In genomic region chr4:32003548-32003947, GRCh38 we compare ENCODE assay signal across 3 cellular contexts.
TF ChIP-seq lines count a peak whose summit lies in the region.

No MANE protein-coding gene starts in this region.

TF ChIP-seq in HCT116, 20 proteins besides CTCF, POLR2A, EP300 and RAD21:
- TF ChIP-seq ELF1 (IDR thresholded peaks at IDR 0.05; ENCODE audit: borderline replicate concordance, low read depth) (no peak), MAX (IDR thresholded peaks at IDR 0.05) (no peak), SIN3A (IDR thresholded peaks at IDR 0.05; ENCODE audit: low read depth) (no peak), TCF7L2 (IDR thresholded peaks at IDR 0.05; ENCODE audit: borderline replicate concordance, extremely low read depth, insufficient read depth, insufficient read length) (no peak), ATF3 (IDR thresholded peaks at IDR 0.05) (no peak)

TF ChIP-seq in H1, 55 proteins besides CTCF, POLR2A, EP300 and RAD21:
- no peak for TF ChIP-seq BCL11A (IDR thresholded peaks at IDR 0.05; ENCODE audit: low read depth in 2 of 2, low read length in 2 of 2)
- TF ChIP-seq FOSL1 (IDR thresholded peaks at IDR 0.05; ENCODE audit: insufficient read depth, low read depth, low read length): no peak
- no peak for TF ChIP-seq BACH1 (IDR thresholded peaks at IDR 0.05; ENCODE audit: low read length)
- TF ChIP-seq JUND (IDR thresholded peaks at IDR 0.05; ENCODE audit: low read length): no peak
- no peak for TF ChIP-seq CREB1 (IDR thresholded peaks at IDR 0.05)
- TF ChIP-seq POLR2AphosphoS5 (IDR thresholded peaks at IDR 0.05; ENCODE audit: low read depth, low read length): no peak
TF ChIP-seq in H1: peak in this region for 0.

TF ChIP-seq in SK-N-SH, 30 proteins besides CTCF, POLR2A, EP300 and RAD21:
- TF ChIP-seq USF2 (IDR thresholded peaks at IDR 0.05; ENCODE audit: borderline replicate concordance, low read depth, low read length) (no peak), FOXJ3 (CRISPR knock-in tag; IDR thresholded peaks at IDR 0.05) (no peak), MXI1 (IDR thresholded peaks at IDR 0.05; ENCODE audit: low read depth, low read length) (no peak), MAX (IDR thresholded peaks at IDR 0.05; ENCODE audit: low read depth) (no peak), POLR2AphosphoS5 (IDR thresholded peaks at IDR 0.05; ENCODE audit: low read depth, low read length) (no peak), NRF1 (IDR thresholded peaks at IDR 0.05; ENCODE audit: low read depth, low read length) (no peak), RXRA (IDR thresholded peaks at IDR 0.05; ENCODE audit: borderline replicate concordance, low read depth) (no peak), ELF1 (IDR thresholded peaks at IDR 0.05) (no peak), SMC3 (IDR thresholded peaks at IDR 0.05; ENCODE audit: low read depth, low read length) (no peak), SIN3A (IDR thresholded peaks at IDR 0.05; ENCODE audit: borderline replicate concordance, low read depth, low read length) (no peak), TCF12 (IDR thresholded peaks at IDR 0.05) (no peak), RCOR1 (IDR thresholded peaks at IDR 0.05; ENCODE audit: low read length) (no peak), FOXM1 (IDR thresholded peaks at IDR 0.05; ENCODE audit: low read depth) (no peak), TEAD4 (IDR thresholded peaks at IDR 0.05; ENCODE audit: borderline replicate concordance, insufficient read depth) (no peak), IRF3 (IDR thresholded peaks at IDR 0.05; ENCODE audit: low read depth, low read length) (no peak), JUND (IDR thresholded peaks at IDR 0.05) (no peak), CHD2 (IDR thresholded peaks at IDR 0.05; ENCODE audit: low read length, partially characterized antibody) (no peak), GATA2 (CRISPR knock-in tag; IDR thresholded peaks at IDR 0.05) (no peak)
- TF ChIP-seq, protein P1, sequence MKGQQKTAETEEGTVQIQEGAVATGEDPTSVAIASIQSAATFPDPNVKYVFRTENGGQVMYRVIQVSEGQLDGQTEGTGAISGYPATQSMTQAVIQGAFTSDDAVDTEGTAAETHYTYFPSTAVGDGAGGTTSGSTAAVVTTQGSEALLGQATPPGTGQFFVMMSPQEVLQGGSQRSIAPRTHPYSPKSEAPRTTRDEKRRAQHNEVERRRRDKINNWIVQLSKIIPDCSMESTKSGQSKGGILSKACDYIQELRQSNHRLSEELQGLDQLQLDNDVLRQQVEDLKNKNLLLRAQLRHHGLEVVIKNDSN (IDR thresholded peaks at IDR 0.05; ENCODE audit: borderline replicate concordance, low read depth): no peak
- TF ChIP-seq, protein P2, sequence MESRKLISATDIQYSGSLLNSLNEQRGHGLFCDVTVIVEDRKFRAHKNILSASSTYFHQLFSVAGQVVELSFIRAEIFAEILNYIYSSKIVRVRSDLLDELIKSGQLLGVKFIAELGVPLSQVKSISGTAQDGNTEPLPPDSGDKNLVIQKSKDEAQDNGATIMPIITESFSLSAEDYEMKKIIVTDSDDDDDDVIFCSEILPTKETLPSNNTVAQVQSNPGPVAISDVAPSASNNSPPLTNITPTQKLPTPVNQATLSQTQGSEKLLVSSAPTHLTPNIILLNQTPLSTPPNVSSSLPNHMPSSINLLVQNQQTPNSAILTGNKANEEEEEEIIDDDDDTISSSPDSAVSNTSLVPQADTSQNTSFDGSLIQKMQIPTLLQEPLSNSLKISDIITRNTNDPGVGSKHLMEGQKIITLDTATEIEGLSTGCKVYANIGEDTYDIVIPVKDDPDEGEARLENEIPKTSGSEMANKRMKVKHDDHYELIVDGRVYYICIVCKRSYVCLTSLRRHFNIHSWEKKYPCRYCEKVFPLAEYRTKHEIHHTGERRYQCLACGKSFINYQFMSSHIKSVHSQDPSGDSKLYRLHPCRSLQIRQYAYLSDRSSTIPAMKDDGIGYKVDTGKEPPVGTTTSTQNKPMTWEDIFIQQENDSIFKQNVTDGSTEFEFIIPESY (IDR thresholded peaks at IDR 0.05; ENCODE audit: borderline replicate concordance, low read depth): no peak
TF ChIP-seq in SK-N-SH: peak in this region for 0.
